In the genomic region with DNA sequence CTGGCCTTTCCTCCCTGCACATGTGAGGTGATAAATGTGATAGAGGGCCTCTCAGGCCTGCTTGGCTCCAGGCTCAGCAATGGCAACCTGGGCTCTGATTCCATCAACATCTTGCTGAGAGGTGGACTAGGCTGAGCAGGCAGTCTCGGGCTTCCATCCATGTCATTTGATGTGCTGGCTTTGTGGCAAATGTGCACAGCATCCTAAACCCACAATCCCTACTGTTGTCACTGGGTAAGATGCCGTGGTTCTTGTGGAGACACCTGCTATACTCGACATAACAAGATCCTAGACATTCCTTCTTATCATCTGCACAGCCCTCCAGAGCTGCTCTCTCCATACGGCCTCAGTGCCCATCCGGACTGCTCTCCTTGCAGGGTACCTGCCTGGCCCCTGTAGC, we compare ENCODE assay signal across 20 cellular contexts. TPM values are rescaled to one million over a fixed set of nuclear protein-coding genes. Genes with fewer than 3 reads are reported as not detected.
DNase-seq lines count a peak whose midpoint lies in the region; ATAC-seq, FAIRE-seq and TF ChIP-seq lines count a peak whose summit lies in the region.
"Had no signal": no experiment of that assay in that cellular context is flagged by ENCODE, and none has a peak within 500 bp of the region (broad histone marks: within the 10 kb centered on the region; RNA-seq: fewer than 3 reads in every experiment).

No MANE protein-coding gene starts in this region.

- no peaks in the 10 kb centered on the region for H3K27me3 ChIP-seq in CD4-positive, alpha-beta T cell (ENCODE audit: control insufficient read depth, insufficient read depth, low read length)
- H3K27me3 ChIP-seq in H1 (replicated peaks in 1 of 4; ENCODE audit: control insufficient read depth in 3 of 4, extremely low read depth in 1 of 4, insufficient read depth in 3 of 4, low read length in 3 of 4) (peaks cover 0 to 7% (median 2%) of the 10 kb centered on the region in 4 experiments; a peak in 2 of 7 replicates), pancreas (no peaks in the 10 kb centered on the region)
- H3K27me3 ChIP-seq: BLaER1 treated with 17β-estradiol and CSF1 and Interleukin-3, amounts not matched to agents 10 nM and 100 nM had no signal

- peaks cover 3 to 9% of the 10 kb centered on the region in 2 experiments for H4K20me1 ChIP-seq in H1 (replicated peaks in 1 of 2; ENCODE audit: control insufficient read depth in 1 of 2, insufficient read depth in 2 of 2, low read length in 2 of 2)

- POLR2A ChIA-PET in CD4-positive, alpha-beta T cell (lab: Charles Lee) = interaction anchor here (1.3 kb wide), 1 partner anchor 29 kb away, joined by 4 read pairs; no protein-coding TSS in a partner anchor
- POLR2A ChIA-PET in H1 (lab: Charles Lee; ENCODE audit: partially characterized antibody) = interaction anchor here (1.2 to 9.4 kb wide), 4 partner anchors 15 to 113 kb away, joined by 3 to 61 read pairs (median 4); no protein-coding TSS in a partner anchor

- H3K27me3 Mint-ChIP-seq in CD4-positive, alpha-beta T cell = no peaks in the 10 kb centered on the region
- H3K27me3 Mint-ChIP-seq in stimulated activated naive B cell treated with anti-CD40 and anti-IgM and Interleukin-4, amounts not matched to agents 10 μg/mL and 1 μg/mL and 100 μg/mL, for 72 hours = no peaks in the 10 kb centered on the region
- H3K27me3 Mint-ChIP-seq: IgD-negative memory B cell had no signal

- H3K56ac ChIP-seq in H1 (replicated peaks; ENCODE audit: insufficient read length, low read depth, low read length) = no peak overlapping the region

- no peak for TF ChIP-seq RAD21 in H1 (IDR thresholded peaks at IDR 0.05 in 1 of 2, conservative IDR thresholded peaks at IDR 0.05 in 1 of 2; ENCODE audit: low read depth in 2 of 2, low read length in 2 of 2)

- H3K36me3 Mint-ChIP-seq in CD4-positive, alpha-beta T cell (ENCODE audit: low read depth) = peaks cover 22% of the 10 kb centered on the region
- H3K36me3 Mint-ChIP-seq in stimulated activated naive B cell treated with anti-CD40 and anti-IgM and Interleukin-4, amounts not matched to agents 10 μg/mL and 1 μg/mL and 100 μg/mL, for 72 hours = peaks cover 18 to 20% of the 10 kb centered on the region in 2 donors
- H3K36me3 Mint-ChIP-seq: CD4-positive, CD25-positive, alpha-beta regulatory T cell had no signal

- intact Hi-C loops in CD4-positive, alpha-beta T cell (cut with DNase I, micrococcal nuclease) = loop anchor here in 1 of 2 experiments (5.0 kb wide), 1 partner anchor 248 kb away; a partner anchor contains a TSS
- intact Hi-C loops in pancreas (cut with DNase I) = no loop called here

- CTCF ChIA-PET in CD4-positive, alpha-beta T cell (lab: Charles Lee) = interaction anchor here (0.9 to 2.2 kb wide), 2 partner anchors 28 to 36 kb away, joined by 3 to 6 read pairs; no protein-coding TSS in a partner anchor
- CTCF ChIA-PET in H1 (lab: Charles Lee; ENCODE audit: partially characterized antibody) = interaction anchor here (0.7 to 7.8 kb wide), 7 partner anchors 26 to 137 kb away, joined by 3 to 36 read pairs (median 4); a partner anchor contains a TSS

- H3K27ac Mint-ChIP-seq in CD4-positive, alpha-beta T cell = no peak overlapping the region
- H3K27ac Mint-ChIP-seq in stimulated activated naive B cell treated with anti-CD40 and anti-IgM and Interleukin-4, amounts not matched to agents 10 μg/mL and 1 μg/mL and 100 μg/mL, for 72 hours = peak overlapping the region; percentile 22
- H3K27ac Mint-ChIP-seq: CD4-positive, CD25-positive, alpha-beta regulatory T cell had no signal

- H2BK15ac ChIP-seq in H1 (ENCODE audit: low read length) = no peak overlapping the region

- FAIRE-seq in H1 (lab: Jason Lieb, UNC) = no peak
- FAIRE-seq in pancreas (lab: Jason Lieb, UNC) = no peak
- FAIRE-seq: GM12878, GM18507 had no signal

- H3K4me3 ChIP-seq in H1 (ENCODE audit: extremely low read depth in 1 of 4, insufficient read depth in 2 of 4, low read depth in 3 of 4, low read length in 4 of 4) = no peak overlapping the region
- no peak overlapping the region for H3K4me3 ChIP-seq in pancreas
- H3K4me3 ChIP-seq: BLaER1 treated with 17β-estradiol and CSF1 and Interleukin-3, amounts not matched to agents 10 nM and 100 nM; GM12878; GM23248 had no signal

- no peak overlapping the region for H2AK5ac ChIP-seq in H1 (ENCODE audit: low read depth, low read length)

- no peak overlapping the region; a peak in 1 of 4 replicates for H3K4me2 ChIP-seq in H1 (ENCODE audit: insufficient read depth in 1 of 2, low read depth in 2 of 2, low read length in 2 of 2)

- H3K9ac ChIP-seq in H1 (replicated peaks in 1 of 4; ENCODE audit: extremely low read depth in 1 of 4, low read depth in 3 of 4, low read length in 3 of 4) = no peak overlapping the region
- H3K9ac ChIP-seq: BLaER1 treated with 17β-estradiol and CSF1 and Interleukin-3, amounts not matched to agents 10 nM and 100 nM; GM23248 had no signal

- no peaks in the 10 kb centered on the region for H3K9me3 Mint-ChIP-seq in CD4-positive, alpha-beta T cell
- H3K9me3 Mint-ChIP-seq in stimulated activated naive B cell treated with anti-CD40 and anti-IgM and Interleukin-4, amounts not matched to agents 10 μg/mL and 1 μg/mL and 100 μg/mL, for 72 hours = no peaks in the 10 kb centered on the region
- H3K9me3 Mint-ChIP-seq: CD4-positive, CD25-positive, alpha-beta regulatory T cell; IgD-negative memory B cell had no signal

- no peak overlapping the region for H2AFZ ChIP-seq in H1 (ENCODE audit: low read length)
- H2AFZ ChIP-seq: GM23248 had no signal

- no peak overlapping the region for H3K27ac ChIP-seq in CD4-positive, alpha-beta T cell (ENCODE audit: low read depth, low read length)
- H3K27ac ChIP-seq in H1 (ENCODE audit: low read depth, low read length) (no peak overlapping the region), pancreas (no peak overlapping the region)
- H3K27ac ChIP-seq: BLaER1 treated with 17β-estradiol and CSF1 and Interleukin-3, amounts not matched to agents 10 nM and 100 nM; GM23248 had no signal

- peaks cover 11 to 26% of the 10 kb centered on the region in 2 experiments; a peak in 3 of 4 replicates for H3K79me2 ChIP-seq in H1 (ENCODE audit: control insufficient read depth in 1 of 2, insufficient read depth in 2 of 2, low read length in 2 of 2)

- H3K79me1 ChIP-seq in H1 (ENCODE audit: low read depth, low read length) = peaks cover 3% of the 10 kb centered on the region; the same call in 1 of the 2 replicates

- no peak overlapping the region for H2BK120ac ChIP-seq in H1 (replicated peaks; ENCODE audit: low read depth, low read length)

- H4K5ac ChIP-seq in H1 (ENCODE audit: insufficient read length, low read depth, low read length) = no peak overlapping the region

- no peak overlapping the region for H2BK12ac ChIP-seq in H1 (ENCODE audit: low read depth, low read length)

- WGBS in H1 (ENCODE audit: extremely low coverage in 1 of 2, insufficient coverage in 1 of 2, insufficient read length in 1 of 2, insufficient replicate concordance in 2 of 2, low coverage in 1 of 2, low lambda C conversion rate in 2 of 2, missing lambda C conversion rate in 1 of 2), 2 experiments = 89% methylated on average over 5 of the region's 5 CpGs; no CpG with 5 or more reads in 1 of the 2 experiments
- 81 to 82% methylated on average over 5 of the region's 5 CpGs for WGBS in pancreas, 2 donors

- peak overlapping the region; percentile 32; the same call in 1 of the 2 replicates for H4K8ac ChIP-seq in H1 (ENCODE audit: extremely low read depth, insufficient read depth, low read length)

- peak overlapping the region; percentile 27 for H3K4me3 Mint-ChIP-seq in CD4-positive, alpha-beta T cell
- H3K4me3 Mint-ChIP-seq in stimulated activated naive B cell treated with anti-CD40 and anti-IgM and Interleukin-4, amounts not matched to agents 10 μg/mL and 1 μg/mL and 100 μg/mL, for 72 hours = no peak overlapping the region

- no peak overlapping the region for H3K18ac ChIP-seq in H1 (ENCODE audit: extremely low read depth, low read length)

- H4K91ac ChIP-seq in H1 (replicated peaks; ENCODE audit: insufficient read length, low read length) = no peak overlapping the region

- H3K23me2 ChIP-seq in H1 (ENCODE audit: low read depth, low read length) = peaks cover 15% of the 10 kb centered on the region

- no peak overlapping the region for H3K23ac ChIP-seq in H1 (ENCODE audit: insufficient read length)

- TF ChIP-seq CTCF in CD4-positive, alpha-beta T cell (IDR thresholded peaks at IDR 0.05) = no peak
- TF ChIP-seq CTCF in H1 (IDR thresholded peaks at IDR 0.05; ENCODE audit: control extremely low read depth in 1 of 3, insufficient read depth in 1 of 3, low read depth in 1 of 3, low read length in 3 of 3) (no peak), pancreas (IDR thresholded peaks at IDR 0.05) (no peak)

- H3K4me1 ChIP-seq in H1 (replicated peaks in 1 of 4; ENCODE audit: control insufficient read depth in 3 of 4, insufficient read depth in 4 of 4, low read length in 3 of 4) = peaks cover 2 to 9% (median 5%) of the 10 kb centered on the region in 4 experiments; a peak in 6 of 7 replicates
- peaks cover under 1 to 12% (median 11%) of the 10 kb centered on the region in 3 donors for H3K4me1 ChIP-seq in pancreas

- no peak overlapping the region for H2BK20ac ChIP-seq in H1 (ENCODE audit: low read length)

- no peak overlapping the region for H3K4ac ChIP-seq in H1 (replicated peaks; ENCODE audit: insufficient read length, low read depth, low read length)

- H3K14ac ChIP-seq in H1 (ENCODE audit: insufficient read length) = no peak overlapping the region

- H3K36me3 ChIP-seq in H1 (ENCODE audit: control insufficient read depth in 2 of 4, insufficient read depth in 4 of 4, low read length in 3 of 4) (no peaks in the 10 kb centered on the region), pancreas (no peaks in the 10 kb centered on the region)

- DNase-seq in CD4-positive, alpha-beta T cell = no peak
- DNase-seq in H1 (ENCODE audit: low read depth in 1 of 2, low spot score in 2 of 2) (no peak), myocyte (ENCODE audit: low read depth) (peak; percentile 68), NCI-H2227 treated with DMSO at 0.1 percent for 48 hours (lab: John Stamatoyannopoulos, UW) (no peak), pancreas (no peak), EL (no peak)
- DNase-seq in stimulated activated naive B cell treated with anti-CD40 and anti-IgM and Interleukin-4, amounts not matched to agents 10 μg/mL and 1 μg/mL and 100 μg/mL, for 72 hours = no peak
- DNase-seq: ACHN; Calu3; CD4-positive, CD25-positive, alpha-beta regulatory T cell; DMS 273 treated with DMSO at 0.1 percent for 48 hours; GM23248; H7 had no signal

- H2BK5ac ChIP-seq in H1 (ENCODE audit: low read depth, low read length) = no peak overlapping the region

- no peak for ATAC-seq in CD4-positive, alpha-beta T cell (ENCODE audit: poor library complexity)
- no peak for ATAC-seq in stimulated activated naive B cell treated with anti-CD40 and anti-IgM and Interleukin-4, amounts not matched to agents 10 μg/mL and 1 μg/mL and 100 μg/mL, for 72 hours (replicated peaks)
- no peak for ATAC-seq in pancreas
- ATAC-seq: GM12878 had no signal

- H3K9me3 ChIP-seq in CD4-positive, alpha-beta T cell (ENCODE audit: control insufficient read depth, low read length) = no peaks in the 10 kb centered on the region
- H3K9me3 ChIP-seq in H1 (ENCODE audit: insufficient read depth in 2 of 2, low read depth in 1 of 2, low read length in 1 of 2) (no peaks in the 10 kb centered on the region; a peak in 1 of 4 replicates), pancreas (no peaks in the 10 kb centered on the region)

- TF ChIP-seq POLR2A in H1 (IDR thresholded peaks at IDR 0.05; ENCODE audit: control extremely low read depth in 1 of 2, low read depth in 2 of 2, low read length in 2 of 2) = no peak

- no peak for TF ChIP-seq EP300 in H1 (IDR thresholded peaks at IDR 0.05; ENCODE audit: borderline replicate concordance in 1 of 2, low read depth in 2 of 2, low read length in 2 of 2)

- peaks cover 40% of the 10 kb centered on the region for H3K4me1 Mint-ChIP-seq in CD4-positive, alpha-beta T cell (ENCODE audit: low read depth)
- peaks cover 12 to 39% of the 10 kb centered on the region in 2 donors for H3K4me1 Mint-ChIP-seq in stimulated activated naive B cell treated with anti-CD40 and anti-IgM and Interleukin-4, amounts not matched to agents 10 μg/mL and 1 μg/mL and 100 μg/mL, for 72 hours

RNA-seq across cellular contexts. Expression of a gene that starts 2.8 kb away (rescaled TPM):
- total RNA-seq in CD4-positive, alpha-beta T cell = 10 to 100 TPM; 19.3 to 19.5 TPM
- total RNA-seq in H1 (2021; fragmentation: NEBNext Ultra II Directional; extraction: Animal tissue kit (Norgen Biotek cat#: 25700)) = 52.4 and 54.0 TPM in 2 replicates
- polyA plus RNA-seq in H1 (2011; rRNA removed) = 33.7 and 34.0 TPM in 2 replicates
- polyA plus RNA-seq in H1 (2011; cell fraction: cytosol; rRNA removed) = 40.1 TPM
- polyA plus RNA-seq in H1 (2011; cell fraction: nucleus; rRNA removed) = 23.6 TPM
- 41.3 to 45.9 TPM (median 42.1 TPM) in 4 replicates for polyA plus RNA-seq in H1 (2012, experiment 1 of 2)
- polyA plus RNA-seq in H1 (2012, experiment 2 of 2) = 43.6 TPM
- polyA plus RNA-seq in H1 (2013, experiment 1 of 2) = 36.6 TPM
- polyA plus RNA-seq in H1 (2013, experiment 2 of 2) = 39.0 TPM
- 14.9 and 15.4 TPM in 2 replicates for polyA minus RNA-seq in H1 (2011; rRNA and poly(A)+ RNA removed)
- polyA minus RNA-seq in H1 (2011; cell fraction: cytosol; rRNA and poly(A)+ RNA removed) = 24.4 TPM
- polyA minus RNA-seq in H1 (2011; cell fraction: nucleus; rRNA and poly(A)+ RNA removed) = 13.9 TPM
- total RNA-seq in myocyte = 19.8 and 20.1 TPM in 2 replicates
- 9.6 TPM for polyA plus RNA-seq in myocyte (2012)
- 1 to 10 TPM; 4.2 to 8.1 (median 6.2) TPM for total RNA-seq in pancreas
- polyA plus RNA-seq in pancreas = 10 to 100 TPM in 1 of 2 donors, 1 to 10 TPM in 1; 5.2 to 10.7 TPM

RNA-seq across cellular contexts. Expression of a gene that starts 4.1 kb away (rescaled TPM):
- total RNA-seq in CD4-positive, alpha-beta T cell = 1 to 10 TPM; 2.4 to 3.3 TPM
- 21.0 and 22.7 TPM in 2 replicates for total RNA-seq in H1 (2021; fragmentation: NEBNext Ultra II Directional; extraction: Animal tissue kit (Norgen Biotek cat#: 25700))
- polyA plus RNA-seq in H1 (2011; rRNA removed) (19.2 and 19.3 TPM in 2 replicates), pancreas (1 to 10 TPM; 5.8 to 6.8 TPM)
- 21.3 TPM for polyA plus RNA-seq in H1 (2011; cell fraction: cytosol; rRNA removed)
- polyA plus RNA-seq in H1 (2011; cell fraction: nucleus; rRNA removed) = 22.3 TPM
- 20.5 to 28.5 TPM (median 26.2 TPM) in 4 replicates for polyA plus RNA-seq in H1 (2012, experiment 1 of 2)
- 20.8 TPM for polyA plus RNA-seq in H1 (2012, experiment 2 of 2)
- polyA plus RNA-seq in H1 (2013, experiment 1 of 2) = 23.3 TPM
- polyA plus RNA-seq in H1 (2013, experiment 2 of 2) = 22.8 TPM
- 9.5 and 10.5 TPM in 2 replicates for polyA minus RNA-seq in H1 (2011; rRNA and poly(A)+ RNA removed)
- 7.7 TPM for polyA minus RNA-seq in H1 (2011; cell fraction: cytosol; rRNA and poly(A)+ RNA removed)
- polyA minus RNA-seq in H1 (2011; cell fraction: nucleus; rRNA and poly(A)+ RNA removed) = 8.2 TPM
- total RNA-seq in myocyte (2.5 and 3.3 TPM in 2 replicates), pancreas (1 to 10 TPM; 2.5 to 6.3 (median 2.9) TPM)
- 11.1 TPM for polyA plus RNA-seq in myocyte (2012)

RNA-seq across cellular contexts. Expression of a gene that starts 30.8 kb away (rescaled TPM):
- 10 to 100 TPM; 11.6 to 11.9 TPM for total RNA-seq in CD4-positive, alpha-beta T cell
- 63.0 and 66.1 TPM in 2 replicates for total RNA-seq in H1 (2021; fragmentation: NEBNext Ultra II Directional; extraction: Animal tissue kit (Norgen Biotek cat#: 25700))
- polyA plus RNA-seq in H1 (2011; rRNA removed) = 6.4 and 14.4 TPM in 2 replicates
- polyA plus RNA-seq in H1 (2011; cell fraction: cytosol; rRNA removed) = 9.3 TPM
- polyA plus RNA-seq in H1 (2011; cell fraction: nucleus; rRNA removed) = 20.6 TPM
- polyA plus RNA-seq in H1 (2012, experiment 1 of 2) = 28.3 to 39.1 TPM (median 34.8 TPM) in 4 replicates
- polyA plus RNA-seq in H1 (2012, experiment 2 of 2) = 27.6 TPM
- 34.1 TPM for polyA plus RNA-seq in H1 (2013, experiment 1 of 2)
- polyA plus RNA-seq in H1 (2013, experiment 2 of 2) = 34.4 TPM
- 2.9 and 6.2 TPM in 2 replicates for polyA minus RNA-seq in H1 (2011; rRNA and poly(A)+ RNA removed)
- 16.2 TPM for polyA minus RNA-seq in H1 (2011; cell fraction: cytosol; rRNA and poly(A)+ RNA removed)
- polyA minus RNA-seq in H1 (2011; cell fraction: nucleus; rRNA and poly(A)+ RNA removed) = 11.5 TPM
- total RNA-seq in myocyte = 10.2 and 11.7 TPM in 2 replicates
- polyA plus RNA-seq in myocyte (2012) = 13.1 TPM
- total RNA-seq in pancreas = 1 to 10 TPM; 4.3 to 8.8 (median 6.5) TPM
- polyA plus RNA-seq in pancreas = 1 to 10 TPM; 2.9 to 4.8 TPM

RNA-seq across cellular contexts. Expression of a gene that starts 37.1 kb away (rescaled TPM):
- not detected for total RNA-seq in CD4-positive, alpha-beta T cell
- not detected in 2 replicates for total RNA-seq in H1 (2021; fragmentation: NEBNext Ultra II Directional; extraction: Animal tissue kit (Norgen Biotek cat#: 25700))
- polyA plus RNA-seq in H1 (2011; rRNA removed) (not detected in 2 replicates), pancreas (under 1 TPM in 1 of 2 donors, not detected in 1; 0.02 TPM)
- polyA plus RNA-seq in H1 (2011; cell fraction: cytosol; rRNA removed) = not detected
- polyA plus RNA-seq in H1 (2011; cell fraction: nucleus; rRNA removed) = not detected
- not detected in 4 replicates for polyA plus RNA-seq in H1 (2012, experiment 1 of 2)
- polyA plus RNA-seq in H1 (2012, experiment 2 of 2) = not detected
- not detected for polyA plus RNA-seq in H1 (2013, experiment 1 of 2)
- not detected for polyA plus RNA-seq in H1 (2013, experiment 2 of 2)
- not detected in 2 replicates for polyA minus RNA-seq in H1 (2011; rRNA and poly(A)+ RNA removed)
- not detected for polyA minus RNA-seq in H1 (2011; cell fraction: cytosol; rRNA and poly(A)+ RNA removed)
- polyA minus RNA-seq in H1 (2011; cell fraction: nucleus; rRNA and poly(A)+ RNA removed) = not detected
- total RNA-seq in myocyte (not detected in 2 replicates), pancreas (not detected)
- not detected for polyA plus RNA-seq in myocyte (2012)
- total RNA-seq: A172; Calu3; CD4-positive, CD25-positive, alpha-beta regulatory T cell; Daoy; G401; GM12878; GM23248; H7 had no signal
- polyA plus RNA-seq: CD4-positive, CD25-positive, alpha-beta regulatory T cell; GM12878; GM23248; IgD-negative memory B cell had no signal

RNA-seq across cellular contexts. Expression of a gene that starts 52.3 kb away (rescaled TPM):
- total RNA-seq in CD4-positive, alpha-beta T cell = 1 to 10 TPM in 1 of 2 experiments, under 1 TPM in 1; 0.69 to 1.3 TPM
- 15.0 and 19.4 TPM in 2 replicates for total RNA-seq in H1 (2021; fragmentation: NEBNext Ultra II Directional; extraction: Animal tissue kit (Norgen Biotek cat#: 25700))
- polyA plus RNA-seq in H1 (2011; rRNA removed) (33.3 and 41.9 TPM in 2 replicates), pancreas (10 to 100 TPM; 25.5 to 41.3 TPM)
- 25.4 TPM for polyA plus RNA-seq in H1 (2011; cell fraction: cytosol; rRNA removed)
- 20.5 TPM for polyA plus RNA-seq in H1 (2011; cell fraction: nucleus; rRNA removed)
- 17.4 to 24.3 TPM (median 23.5 TPM) in 4 replicates for polyA plus RNA-seq in H1 (2012, experiment 1 of 2)
- polyA plus RNA-seq in H1 (2012, experiment 2 of 2) = 23.4 TPM
- polyA plus RNA-seq in H1 (2013, experiment 1 of 2) = 19.3 TPM
- polyA plus RNA-seq in H1 (2013, experiment 2 of 2) = 21.8 TPM
- polyA minus RNA-seq in H1 (2011; rRNA and poly(A)+ RNA removed) = 11.8 and 15.0 TPM in 2 replicates
- polyA minus RNA-seq in H1 (2011; cell fraction: cytosol; rRNA and poly(A)+ RNA removed) = 16.5 TPM
- 8.1 TPM for polyA minus RNA-seq in H1 (2011; cell fraction: nucleus; rRNA and poly(A)+ RNA removed)
- total RNA-seq in myocyte (33.1 and 38.2 TPM in 2 replicates), pancreas (10 to 100 TPM; 10.7 to 23.0 (median 15.3) TPM)
- 56.8 TPM for polyA plus RNA-seq in myocyte (2012)
